10 cellular contexts compared by ENCODE assay signal in the genomic region with DNA sequence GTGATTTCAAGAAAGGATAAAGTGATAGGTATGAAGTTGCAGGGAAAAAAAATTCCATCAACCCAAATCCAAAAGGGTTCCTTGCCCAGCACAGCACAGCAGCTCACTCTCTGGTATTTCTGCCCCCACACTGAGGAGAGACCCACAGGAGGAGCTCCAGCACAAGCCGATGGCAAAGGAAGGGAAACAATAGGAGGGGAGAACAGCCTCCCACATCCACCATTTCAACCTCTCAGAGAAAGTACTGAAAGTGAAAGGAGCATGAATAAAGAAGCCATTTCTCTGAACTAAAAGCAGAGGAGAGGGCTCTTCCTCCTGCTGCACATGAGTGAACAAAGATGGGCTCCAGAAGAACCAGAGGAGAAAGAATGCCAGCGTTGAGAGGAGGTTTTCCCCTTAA. TPM values are rescaled to one million over a fixed set of nuclear protein-coding genes. Genes with fewer than 3 reads are reported as not detected.
A peak's percentile ranks its signal among the peaks of the same experiment; 100 is the strongest.
DNase-seq lines count a peak whose midpoint lies in the region; ATAC-seq and TF ChIP-seq lines count a peak whose summit lies in the region.
"Had no signal": no experiment of that assay in that cellular context is flagged by ENCODE, and none has a peak within 500 bp of the region (broad histone marks: within the 10 kb centered on the region; RNA-seq: fewer than 3 reads in every experiment).

No MANE protein-coding gene starts in this region.

- intact Hi-C loops in sciatic nerve (cut with DNase I) = no loop called here

- H3K4me3 ChIP-seq in RWPE2 (ENCODE audit: severe bottlenecking) (no peak overlapping the region), fibroblast of mammary gland (ENCODE audit: control insufficient read depth, low read depth, low read length) (no peak overlapping the region)
- H3K4me3 ChIP-seq: skin epidermis had no signal

- H3K27me3 ChIP-seq in RWPE2 (ENCODE audit: insufficient read depth, poor library complexity, severe bottlenecking) = no peaks in the 10 kb centered on the region

- H3K36me3 ChIP-seq in RWPE2 (ENCODE audit: low read depth) = no peaks in the 10 kb centered on the region

- peak; percentile 31 for TF ChIP-seq CTCF in RWPE2 (IDR thresholded peaks at IDR 0.05; ENCODE audit: poor library complexity, severe bottlenecking)
- TF ChIP-seq CTCF in fibroblast of mammary gland (conservative IDR thresholded peaks at IDR 0.05; ENCODE audit: control insufficient read depth, insufficient read depth, low read depth, low read length) = peak; percentile 29

- DNase-seq in NCI-H146 (lab: John Stamatoyannopoulos, UW) (peak; percentile 21), NCI-H146 treated with DMSO at 0.1 percent for 48 hours (lab: John Stamatoyannopoulos, UW; ENCODE audit: unreplicated experiment) (no peak), RWPE2 (ENCODE audit: low spot score) (no peak), fibroblast of mammary gland (ENCODE audit: low read depth) (peak; percentile 46), sciatic nerve (ENCODE audit: low spot score) (no peak), 8988T (no peak), NCI-H1105 treated with DMSO at 0.1 percent for 48 hours (lab: John Stamatoyannopoulos, UW) (no peak), HPDE6-E6E7 (ENCODE audit: extremely low spot score) (no peak)

- H3K9me3 ChIP-seq in RWPE2 (ENCODE audit: severe bottlenecking) = no peaks in the 10 kb centered on the region

- peaks cover 50% of the 10 kb centered on the region for H3K4me1 ChIP-seq in RWPE2 (ENCODE audit: insufficient read depth, poor library complexity, severe bottlenecking)

- no peak for ATAC-seq in RWPE2 (ENCODE audit: low read depth)
- peak; percentile 73 for ATAC-seq in sciatic nerve

- peak overlapping the region; percentile 32 for H3K27ac ChIP-seq in RWPE2 (ENCODE audit: poor library complexity, severe bottlenecking)
- H3K27ac ChIP-seq: C4-2B had no signal

RNA-seq across cellular contexts. Expression of a gene that starts 54.9 kb away (rescaled TPM):
- 30.2 TPM for total RNA-seq in sciatic nerve

Comparison
In these comparisons a context has a peak if more than half of its experiments do, and no peak if none do; other contexts are left out.
1. DNase-seq: peak in NCI-H146 (single experiment) and fibroblast of mammary gland (single experiment); none in NCI-H146 treated with DMSO at 0.1 percent for 48 hours (single experiment), RWPE2 (single experiment), sciatic nerve (single experiment), 8988T (single experiment), NCI-H1105 treated with DMSO at 0.1 percent for 48 hours (single experiment) and HPDE6-E6E7 (single experiment).